ENCODE assay signal across 8 cellular contexts in the genomic region with DNA sequence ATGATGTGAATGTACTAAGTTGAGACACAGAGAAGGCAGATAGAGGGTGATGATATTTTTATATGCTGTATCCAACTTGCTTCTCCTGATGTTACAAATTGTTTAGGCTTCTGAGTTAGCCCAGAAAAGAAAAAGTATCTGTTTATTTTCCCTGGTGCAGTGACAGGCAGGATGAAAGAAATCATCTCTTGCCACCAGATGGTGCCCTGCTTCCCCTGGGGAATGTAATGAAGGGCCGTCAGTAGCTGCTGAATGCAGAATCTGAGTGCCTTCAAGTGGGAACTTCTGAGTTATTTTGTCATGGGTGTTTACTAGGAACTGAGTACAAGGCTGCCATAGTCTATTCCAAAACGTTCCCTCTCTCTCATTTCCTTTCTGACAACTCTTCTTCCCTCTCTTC.
A peak's percentile ranks its signal among the peaks of the same experiment; 100 is the strongest.
DNase-seq lines count a peak whose midpoint lies in the region; ATAC-seq and TF ChIP-seq lines count a peak whose summit lies in the region.

No MANE protein-coding gene starts in this region.

- no TSS peak for BruUV-seq in HCT116 (replicated peaks; lab: Mats Ljungman, UMichigan)

- H3K27me3 ChIP-seq in HCT116 (ENCODE audit: insufficient read depth, low read length) = no peaks in the 10 kb centered on the region

- H3K27me3 Mint-ChIP-seq in naive thymus-derived CD8-positive, alpha-beta T cell = no peaks in the 10 kb centered on the region

- H3K9me2 ChIP-seq in HCT116 (ENCODE audit: insufficient read depth) = no peaks in the 10 kb centered on the region

- CTCF ChIA-PET in HCT116 (lab: Charles Lee) = interaction anchor here (1.2 kb wide), 1 partner anchor 421 kb away, joined by 7 read pairs; no protein-coding TSS in a partner anchor

- intact Hi-C loops in HCT116 (cut with micrococcal nuclease) = loop anchor here (1.0 kb wide), 1 partner anchor 420 kb away; no protein-coding TSS in a partner anchor
- intact Hi-C loops in posterior cingulate gyrus (cut with DNase I) = loop anchor here (2.0 kb wide), 1 partner anchor 420 kb away; no protein-coding TSS in a partner anchor

- H4K20me1 ChIP-seq in HCT116 (ENCODE audit: insufficient read depth) = no peaks in the 10 kb centered on the region

- H3K9ac ChIP-seq in HCT116 (ENCODE audit: low read length) = no peak overlapping the region

- ATAC-seq in HCT116 (no peak), GM21576 (IDR thresholded peaks at IDR 0.05; ENCODE audit: unreplicated experiment) (no peak)
- ATAC-seq in naive thymus-derived CD8-positive, alpha-beta T cell = no peak

- TF ChIP-seq RAD21 in HCT116 (IDR thresholded peaks at IDR 0.05; ENCODE audit: low read depth) = peak; percentile 16; the same call in 1 of the 2 replicates

- no peaks in the 10 kb centered on the region for H3K4me1 Mint-ChIP-seq in naive thymus-derived CD8-positive, alpha-beta T cell

- POLR2A ChIA-PET in HCT116 (lab: Charles Lee) = no interaction called here
- POLR2A ChIA-PET in naive thymus-derived CD8-positive, alpha-beta T cell (lab: Charles Lee) = no interaction called here

- H3K79me2 ChIP-seq in HCT116 (ENCODE audit: insufficient read depth, low read length) = no peaks in the 10 kb centered on the region

- H3K27ac ChIP-seq in HCT116 (ENCODE audit: low read depth, low read length) = no peak overlapping the region

- no peak overlapping the region for H3K4me2 ChIP-seq in HCT116 (ENCODE audit: low read length)

- no peak overlapping the region for H3K4me3 ChIP-seq in HCT116 (replicated peaks in 1 of 2; ENCODE audit: low read depth in 1 of 2, low read length in 2 of 2)
- H3K4me3 ChIP-seq in fibroblast of mammary gland (ENCODE audit: control insufficient read depth, low read depth, low read length) = no peak overlapping the region

- no peak overlapping the region for H3K4me3 Mint-ChIP-seq in naive thymus-derived CD8-positive, alpha-beta T cell

- H3K4me1 ChIP-seq in HCT116 (ENCODE audit: control insufficient read depth in 1 of 2, insufficient read depth in 2 of 2, low read length in 2 of 2) = no peaks in the 10 kb centered on the region

- no peaks in the 10 kb centered on the region for H3K36me3 Mint-ChIP-seq in naive thymus-derived CD8-positive, alpha-beta T cell

- no peak overlapping the region for H3K27ac Mint-ChIP-seq in naive thymus-derived CD8-positive, alpha-beta T cell

- no peak overlapping the region for H2AFZ ChIP-seq in HCT116 (ENCODE audit: low read depth, low read length, poor library complexity, severe bottlenecking)

- DNase-seq in DMS 273 (lab: John Stamatoyannopoulos, UW; ENCODE audit: unreplicated experiment) (peak; percentile 84), HCT116 (ENCODE audit: low read depth, low spot score) (no peak), NCI-H82 treated with DMSO at 0.1 percent for 48 hours (lab: John Stamatoyannopoulos, UW; ENCODE audit: unreplicated experiment) (peak; percentile 6), fibroblast of mammary gland (ENCODE audit: low read depth) (peak; percentile 43), posterior cingulate gyrus (peak in 8 of 10 donors; percentile 30 to 86 (median 52)), LoVo (ENCODE audit: low spot score) (no peak)
- no peak for DNase-seq in naive thymus-derived CD8-positive, alpha-beta T cell

- peak; percentile 10 to 38 (median 14); a peak in 2 of 6 replicates for TF ChIP-seq CTCF in HCT116 (IDR thresholded peaks at IDR 0.05 in 2 of 3, conservative IDR thresholded peaks at IDR 0.05 in 1 of 3; ENCODE audit: borderline replicate concordance in 1 of 3, insufficient read depth in 1 of 3, low read depth in 2 of 3, low read length in 2 of 3)
- peak; percentile 59 for TF ChIP-seq CTCF in fibroblast of mammary gland (conservative IDR thresholded peaks at IDR 0.05; ENCODE audit: control insufficient read depth, insufficient read depth, low read depth, low read length)

- H3K9me3 ChIP-seq in HCT116 (ENCODE audit: control insufficient read depth in 1 of 2, insufficient read depth in 1 of 2, low read depth in 1 of 2, low read length in 2 of 2) = peaks cover 0 to 4% of the 10 kb centered on the region in 2 experiments; a peak in 1 of 4 replicates

- H3K9me3 Mint-ChIP-seq in naive thymus-derived CD8-positive, alpha-beta T cell = peaks cover 0 to 6% (median 2%) of the 10 kb centered on the region in 9 donors

- RAD21 ChIA-PET in HCT116 (lab: Charles Lee; ENCODE audit: low non-redundant PET in 1 of 2, low total read pairs in 2 of 2, uncharacterized antibody in 2 of 2, unreplicated experiment in 2 of 2) = no interaction called here

- no peak for TF ChIP-seq POLR2A in HCT116 (IDR thresholded peaks at IDR 0.05; ENCODE audit: borderline replicate concordance, extremely low read depth, insufficient read depth, insufficient read length)

- H3K36me3 ChIP-seq in HCT116 (ENCODE audit: control insufficient read depth in 1 of 2, insufficient read depth in 2 of 2, low read length in 2 of 2) = no peaks in the 10 kb centered on the region; a peak in 1 of 4 replicates

TF ChIP-seq in HCT116, 20 proteins besides CTCF, POLR2A, EP300 and RAD21:
- no peak for TF ChIP-seq FOSL1 (IDR thresholded peaks at IDR 0.05; ENCODE audit: low read depth)
- TF ChIP-seq, protein P1, sequence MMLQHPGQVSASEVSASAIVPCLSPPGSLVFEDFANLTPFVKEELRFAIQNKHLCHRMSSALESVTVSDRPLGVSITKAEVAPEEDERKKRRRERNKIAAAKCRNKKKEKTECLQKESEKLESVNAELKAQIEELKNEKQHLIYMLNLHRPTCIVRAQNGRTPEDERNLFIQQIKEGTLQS (IDR thresholded peaks at IDR 0.05) = no peak
- TF ChIP-seq EZH2 (IDR thresholded peaks at IDR 0.05) = no peak
- TF ChIP-seq POLR2AphosphoS5 (IDR thresholded peaks at IDR 0.05; ENCODE audit: low read depth, low read length) = no peak
- TF ChIP-seq TCF7L2 (IDR thresholded peaks at IDR 0.05; ENCODE audit: borderline replicate concordance, extremely low read depth, insufficient read depth, insufficient read length) = no peak

Comparison
In these comparisons a context has a peak if more than half of its experiments do, and no peak if none do; other contexts are left out.
1. DNase-seq: peak in DMS 273 (single experiment), NCI-H82 treated with DMSO at 0.1 percent for 48 hours (single experiment), fibroblast of mammary gland (single experiment) and posterior cingulate gyrus (8 of 10); none in HCT116 (single experiment), LoVo (single experiment) and naive thymus-derived CD8-positive, alpha-beta T cell (0 of 10).